Comparison of ENCODE assay signal across 19 cellular contexts in genomic region chr5:90985341-90985740, GRCh38.
"Had no signal": no experiment of that assay in that cellular context is flagged by ENCODE, and none has a peak within 500 bp of the region (broad histone marks: within the 10 kb centered on the region; RNA-seq: fewer than 3 reads in every experiment).

No MANE protein-coding gene starts in this region.

- H3K4me1 ChIP-seq: body of pancreas, left ventricle myocardium inferior, sigmoid colon, spleen, upper lobe of left lung had no signal

- DNase-seq: activated CD4-positive, alpha-beta memory T cell treated with anti-CD3 and anti-CD28 coated beads for 36 hours; activated CD4-positive, alpha-beta T cell treated with anti-CD3 and anti-CD28 coated beads for 48 hours; activated CD4-positive, CD25-positive, alpha-beta regulatory T cell; activated naive CD4-positive, alpha-beta T cell treated with anti-CD3 and anti-CD28 coated beads for 36 hours; activated T-cell treated with anti-CD3 and anti-CD28 coated beads, Interleukin-2, amount 50 U/mL, for 48 hours; body of pancreas; dermis blood vessel endothelial cell; effector memory CD4-positive, alpha-beta T cell; foreskin keratinocyte; left ventricle myocardium inferior; naive thymus-derived CD4-positive, alpha-beta T cell; retina; sigmoid colon; spleen; stimulated activated CD4-positive, alpha-beta T cell treated with anti-CD3 and anti-CD28 coated beads, Interleukin-4, amount 100 ng/mL, for 24 hours; stimulated activated naive CD4-positive, alpha-beta T cell treated with Interleukin-2 at 50 U/mL for 16 hours; T-helper 9 cell; upper lobe of left lung had no signal

- H3K27ac ChIP-seq: body of pancreas, foreskin keratinocyte, left ventricle myocardium inferior, sigmoid colon, spleen, thoracic aorta, upper lobe of left lung had no signal

- H3K27me3 ChIP-seq: body of pancreas, foreskin keratinocyte, sigmoid colon, spleen, upper lobe of left lung had no signal

- H3K4me3 ChIP-seq: body of pancreas, left ventricle myocardium inferior, sigmoid colon, spleen, thoracic aorta, upper lobe of left lung had no signal

- H3K9me3 ChIP-seq: body of pancreas, left ventricle myocardium inferior, sigmoid colon, spleen, thoracic aorta, upper lobe of left lung had no signal

- H3K36me3 ChIP-seq: left ventricle myocardium inferior, sigmoid colon, spleen, thoracic aorta, upper lobe of left lung had no signal
